Comparison of ENCODE assay signal across 1 cellular context in the genomic region with DNA sequence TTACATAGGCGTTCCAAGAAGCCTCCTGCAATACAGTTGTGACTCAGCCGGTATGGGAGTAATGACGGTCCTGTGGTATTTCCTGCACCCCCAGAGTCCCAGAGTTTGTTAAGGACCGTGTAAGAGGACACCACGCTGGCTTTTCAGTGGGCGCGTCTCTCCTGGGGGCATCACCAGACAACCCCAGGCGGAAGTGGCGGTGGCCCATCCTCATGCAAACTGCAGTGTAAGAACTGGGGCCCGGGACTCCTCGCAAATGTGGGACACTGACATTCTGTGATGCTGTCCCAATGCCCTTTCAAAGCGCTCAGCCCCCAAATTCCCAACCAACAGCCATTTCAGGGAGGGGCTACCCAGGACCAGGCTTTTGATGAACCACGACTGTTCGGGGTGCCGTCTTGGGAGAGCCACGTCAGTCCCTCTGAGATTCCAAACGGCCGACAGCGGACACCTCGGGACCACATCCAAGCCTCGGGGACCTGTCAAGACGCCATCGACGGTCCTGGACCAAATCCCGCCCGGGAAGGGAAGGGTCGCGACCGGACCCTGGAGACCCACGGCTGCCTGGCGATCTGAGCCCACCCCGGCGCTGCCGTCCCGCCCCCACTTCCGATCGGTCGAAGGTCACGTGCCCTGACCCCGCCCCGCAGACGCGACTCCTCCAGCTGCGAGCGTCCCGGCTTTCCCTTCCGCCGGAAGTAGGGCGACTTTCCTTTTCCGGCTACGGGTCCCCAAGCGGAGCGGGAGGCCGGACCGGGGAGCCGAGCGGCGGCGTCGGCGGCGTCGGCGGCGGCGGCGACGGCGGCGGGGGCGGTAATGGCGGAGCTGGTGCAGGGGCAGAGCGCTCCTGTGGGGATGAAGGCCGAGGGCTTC.
TF ChIP-seq lines count a peak whose summit lies in the region.

A gene with protein sequence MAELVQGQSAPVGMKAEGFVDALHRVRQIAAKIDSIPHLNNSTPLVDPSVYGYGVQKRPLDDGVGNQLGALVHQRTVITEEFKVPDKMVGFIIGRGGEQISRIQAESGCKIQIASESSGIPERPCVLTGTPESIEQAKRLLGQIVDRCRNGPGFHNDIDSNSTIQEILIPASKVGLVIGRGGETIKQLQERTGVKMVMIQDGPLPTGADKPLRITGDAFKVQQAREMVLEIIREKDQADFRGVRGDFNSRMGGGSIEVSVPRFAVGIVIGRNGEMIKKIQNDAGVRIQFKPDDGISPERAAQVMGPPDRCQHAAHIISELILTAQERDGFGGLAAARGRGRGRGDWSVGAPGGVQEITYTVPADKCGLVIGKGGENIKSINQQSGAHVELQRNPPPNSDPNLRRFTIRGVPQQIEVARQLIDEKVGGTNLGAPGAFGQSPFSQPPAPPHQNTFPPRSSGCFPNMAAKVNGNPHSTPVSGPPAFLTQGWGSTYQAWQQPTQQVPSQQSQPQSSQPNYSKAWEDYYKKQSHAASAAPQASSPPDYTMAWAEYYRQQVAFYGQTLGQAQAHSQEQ (plus strand): TSS at position 713 of the 873 bp plus-strand sequence. CDS start 104 bp downstream, at position 817.

TF ChIP-seq in HEK293, 187 proteins besides CTCF, POLR2A, EP300 and RAD21 (continued from another document and continues in another):
- TF ChIP-seq, protein P1, sequence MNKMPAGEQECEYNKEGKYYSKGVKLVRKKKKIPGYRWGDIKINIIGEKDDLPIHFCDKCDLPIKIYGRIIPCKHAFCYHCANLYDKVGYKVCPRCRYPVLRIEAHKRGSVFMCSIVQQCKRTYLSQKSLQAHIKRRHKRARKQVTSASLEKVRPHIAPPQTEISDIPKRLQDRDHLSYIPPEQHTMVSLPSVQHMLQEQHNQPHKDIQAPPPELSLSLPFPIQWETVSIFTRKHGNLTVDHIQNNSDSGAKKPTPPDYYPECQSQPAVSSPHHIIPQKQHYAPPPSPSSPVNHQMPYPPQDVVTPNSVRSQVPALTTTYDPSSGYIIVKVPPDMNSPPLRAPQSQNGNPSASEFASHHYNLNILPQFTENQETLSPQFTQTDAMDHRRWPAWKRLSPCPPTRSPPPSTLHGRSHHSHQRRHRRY (tag by site-specific recombination; IDR thresholded peaks at IDR 0.05): no peak
- TF ChIP-seq ZNF433 (tag by site-specific recombination; IDR thresholded peaks at IDR 0.05; ENCODE audit: low read depth) (no peak), ZNF169 (tag by site-specific recombination; IDR thresholded peaks at IDR 0.05) (no peak), ZFHX2 (tag by site-specific recombination; conservative IDR thresholded peaks at IDR 0.05) (peak; percentile 57), ZNF239 (tag by site-specific recombination; IDR thresholded peaks at IDR 0.05) (no peak), ZNF214 (tag by site-specific recombination; IDR thresholded peaks at IDR 0.05; ENCODE audit: borderline replicate concordance) (no peak), ZNF610 (tag by site-specific recombination; IDR thresholded peaks at IDR 0.05; ENCODE audit: borderline replicate concordance) (no peak), ZNF544 (tag by site-specific recombination; IDR thresholded peaks at IDR 0.05) (no peak), SETDB1 (IDR thresholded peaks at IDR 0.05; ENCODE audit: insufficient read length, low read length) (no peak), ZNF426 (tag by site-specific recombination; IDR thresholded peaks at IDR 0.05) (no peak), ZNF571 (tag by site-specific recombination; IDR thresholded peaks at IDR 0.05) (no peak), ZNF184 (tag by site-specific recombination; IDR thresholded peaks at IDR 0.05) (no peak), ZFP3 (tag by site-specific recombination; IDR thresholded peaks at IDR 0.05; ENCODE audit: low read depth) (no peak), ZNF660 (tag by site-specific recombination; IDR thresholded peaks at IDR 0.05) (peak; percentile 45; the same call in 1 of the 2 replicates), MYNN (tag by site-specific recombination; IDR thresholded peaks at IDR 0.05; ENCODE audit: borderline replicate concordance) (no peak), ZNF654 (tag by site-specific recombination; IDR thresholded peaks at IDR 0.05; ENCODE audit: low read depth) (no peak), ZSCAN30 (tag by site-specific recombination; IDR thresholded peaks at IDR 0.05) (no peak), TCF7L2 (IDR thresholded peaks at IDR 0.05; ENCODE audit: borderline replicate concordance, low read depth, low read length) (no peak), MEIS1 (CRISPR knock-in tag; IDR thresholded peaks at IDR 0.05; ENCODE audit: borderline replicate concordance) (no peak), SCRT1 (tag by site-specific recombination; IDR thresholded peaks at IDR 0.05; ENCODE audit: borderline replicate concordance) (no peak), ZNF132 (tag by site-specific recombination; IDR thresholded peaks at IDR 0.05; ENCODE audit: borderline replicate concordance) (no peak), SP7 (tag by site-specific recombination; IDR thresholded peaks at IDR 0.05) (peak; percentile 76; the same call in 1 of the 2 replicates), HOXD13 (CRISPR knock-in tag; IDR thresholded peaks at IDR 0.05; ENCODE audit: borderline replicate concordance) (0 out of 2 replicates have a peak, but pooled peaks have one; percentile 25), ZXDB (tag by site-specific recombination; IDR thresholded peaks at IDR 0.05) (peak; percentile 62), ZNF629 (tag by site-specific recombination; IDR thresholded peaks at IDR 0.05) (peak; percentile 54), ZEB2 (tag by site-specific recombination; IDR thresholded peaks at IDR 0.05) (no peak; the same call in 1 of the 2 replicates), SP3 (tag by site-specific recombination; IDR thresholded peaks at IDR 0.05) (peak; percentile 83)
- TF ChIP-seq, protein P2, sequence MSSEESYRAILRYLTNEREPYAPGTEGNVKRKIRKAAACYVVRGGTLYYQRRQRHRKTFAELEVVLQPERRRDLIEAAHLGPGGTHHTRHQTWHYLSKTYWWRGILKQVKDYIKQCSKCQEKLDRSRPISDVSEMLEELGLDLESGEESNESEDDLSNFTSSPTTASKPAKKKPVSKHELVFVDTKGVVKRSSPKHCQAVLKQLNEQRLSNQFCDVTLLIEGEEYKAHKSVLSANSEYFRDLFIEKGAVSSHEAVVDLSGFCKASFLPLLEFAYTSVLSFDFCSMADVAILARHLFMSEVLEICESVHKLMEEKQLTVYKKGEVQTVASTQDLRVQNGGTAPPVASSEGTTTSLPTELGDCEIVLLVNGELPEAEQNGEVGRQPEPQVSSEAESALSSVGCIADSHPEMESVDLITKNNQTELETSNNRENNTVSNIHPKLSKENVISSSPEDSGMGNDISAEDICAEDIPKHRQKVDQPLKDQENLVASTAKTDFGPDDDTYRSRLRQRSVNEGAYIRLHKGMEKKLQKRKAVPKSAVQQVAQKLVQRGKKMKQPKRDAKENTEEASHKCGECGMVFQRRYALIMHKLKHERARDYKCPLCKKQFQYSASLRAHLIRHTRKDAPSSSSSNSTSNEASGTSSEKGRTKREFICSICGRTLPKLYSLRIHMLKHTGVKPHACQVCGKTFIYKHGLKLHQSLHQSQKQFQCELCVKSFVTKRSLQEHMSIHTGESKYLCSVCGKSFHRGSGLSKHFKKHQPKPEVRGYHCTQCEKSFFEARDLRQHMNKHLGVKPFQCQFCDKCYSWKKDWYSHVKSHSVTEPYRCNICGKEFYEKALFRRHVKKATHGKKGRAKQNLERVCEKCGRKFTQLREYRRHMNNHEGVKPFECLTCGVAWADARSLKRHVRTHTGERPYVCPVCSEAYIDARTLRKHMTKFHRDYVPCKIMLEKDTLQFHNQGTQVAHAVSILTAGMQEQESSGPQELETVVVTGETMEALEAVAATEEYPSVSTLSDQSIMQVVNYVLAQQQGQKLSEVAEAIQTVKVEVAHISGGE (tag by site-specific recombination; conservative IDR thresholded peaks at IDR 0.05; ENCODE audit: low read depth): peak; percentile 96
- TF ChIP-seq, protein P3, sequence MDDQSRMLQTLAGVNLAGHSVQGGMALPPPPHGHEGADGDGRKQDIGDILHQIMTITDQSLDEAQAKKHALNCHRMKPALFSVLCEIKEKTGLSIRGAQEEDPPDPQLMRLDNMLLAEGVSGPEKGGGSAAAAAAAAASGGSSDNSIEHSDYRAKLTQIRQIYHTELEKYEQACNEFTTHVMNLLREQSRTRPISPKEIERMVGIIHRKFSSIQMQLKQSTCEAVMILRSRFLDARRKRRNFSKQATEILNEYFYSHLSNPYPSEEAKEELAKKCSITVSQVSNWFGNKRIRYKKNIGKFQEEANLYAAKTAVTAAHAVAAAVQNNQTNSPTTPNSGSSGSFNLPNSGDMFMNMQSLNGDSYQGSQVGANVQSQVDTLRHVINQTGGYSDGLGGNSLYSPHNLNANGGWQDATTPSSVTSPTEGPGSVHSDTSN (CRISPR knock-in tag; IDR thresholded peaks at IDR 0.05): peak; percentile 88
- TF ChIP-seq, protein P4, sequence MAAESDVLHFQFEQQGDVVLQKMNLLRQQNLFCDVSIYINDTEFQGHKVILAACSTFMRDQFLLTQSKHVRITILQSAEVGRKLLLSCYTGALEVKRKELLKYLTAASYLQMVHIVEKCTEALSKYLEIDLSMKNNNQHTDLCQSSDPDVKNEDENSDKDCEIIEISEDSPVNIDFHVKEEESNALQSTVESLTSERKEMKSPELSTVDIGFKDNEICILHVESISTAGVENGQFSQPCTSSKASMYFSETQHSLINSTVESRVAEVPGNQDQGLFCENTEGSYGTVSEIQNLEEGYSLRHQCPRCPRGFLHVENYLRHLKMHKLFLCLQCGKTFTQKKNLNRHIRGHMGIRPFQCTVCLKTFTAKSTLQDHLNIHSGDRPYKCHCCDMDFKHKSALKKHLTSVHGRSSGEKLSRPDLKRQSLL (tag by site-specific recombination; IDR thresholded peaks at IDR 0.05): no peak; the same call in 1 of the 2 replicates
- TF ChIP-seq, protein P5, sequence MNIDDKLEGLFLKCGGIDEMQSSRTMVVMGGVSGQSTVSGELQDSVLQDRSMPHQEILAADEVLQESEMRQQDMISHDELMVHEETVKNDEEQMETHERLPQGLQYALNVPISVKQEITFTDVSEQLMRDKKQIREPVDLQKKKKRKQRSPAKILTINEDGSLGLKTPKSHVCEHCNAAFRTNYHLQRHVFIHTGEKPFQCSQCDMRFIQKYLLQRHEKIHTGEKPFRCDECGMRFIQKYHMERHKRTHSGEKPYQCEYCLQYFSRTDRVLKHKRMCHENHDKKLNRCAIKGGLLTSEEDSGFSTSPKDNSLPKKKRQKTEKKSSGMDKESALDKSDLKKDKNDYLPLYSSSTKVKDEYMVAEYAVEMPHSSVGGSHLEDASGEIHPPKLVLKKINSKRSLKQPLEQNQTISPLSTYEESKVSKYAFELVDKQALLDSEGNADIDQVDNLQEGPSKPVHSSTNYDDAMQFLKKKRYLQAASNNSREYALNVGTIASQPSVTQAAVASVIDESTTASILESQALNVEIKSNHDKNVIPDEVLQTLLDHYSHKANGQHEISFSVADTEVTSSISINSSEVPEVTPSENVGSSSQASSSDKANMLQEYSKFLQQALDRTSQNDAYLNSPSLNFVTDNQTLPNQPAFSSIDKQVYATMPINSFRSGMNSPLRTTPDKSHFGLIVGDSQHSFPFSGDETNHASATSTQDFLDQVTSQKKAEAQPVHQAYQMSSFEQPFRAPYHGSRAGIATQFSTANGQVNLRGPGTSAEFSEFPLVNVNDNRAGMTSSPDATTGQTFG (tag by site-specific recombination; IDR thresholded peaks at IDR 0.05; ENCODE audit: borderline replicate concordance): no peak
- TF ChIP-seq, protein P6, sequence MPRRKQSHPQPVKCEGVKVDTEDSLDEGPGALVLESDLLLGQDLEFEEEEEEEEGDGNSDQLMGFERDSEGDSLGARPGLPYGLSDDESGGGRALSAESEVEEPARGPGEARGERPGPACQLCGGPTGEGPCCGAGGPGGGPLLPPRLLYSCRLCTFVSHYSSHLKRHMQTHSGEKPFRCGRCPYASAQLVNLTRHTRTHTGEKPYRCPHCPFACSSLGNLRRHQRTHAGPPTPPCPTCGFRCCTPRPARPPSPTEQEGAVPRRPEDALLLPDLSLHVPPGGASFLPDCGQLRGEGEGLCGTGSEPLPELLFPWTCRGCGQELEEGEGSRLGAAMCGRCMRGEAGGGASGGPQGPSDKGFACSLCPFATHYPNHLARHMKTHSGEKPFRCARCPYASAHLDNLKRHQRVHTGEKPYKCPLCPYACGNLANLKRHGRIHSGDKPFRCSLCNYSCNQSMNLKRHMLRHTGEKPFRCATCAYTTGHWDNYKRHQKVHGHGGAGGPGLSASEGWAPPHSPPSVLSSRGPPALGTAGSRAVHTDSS (tag by site-specific recombination; IDR thresholded peaks at IDR 0.05): no peak
- TF ChIP-seq, protein P7, sequence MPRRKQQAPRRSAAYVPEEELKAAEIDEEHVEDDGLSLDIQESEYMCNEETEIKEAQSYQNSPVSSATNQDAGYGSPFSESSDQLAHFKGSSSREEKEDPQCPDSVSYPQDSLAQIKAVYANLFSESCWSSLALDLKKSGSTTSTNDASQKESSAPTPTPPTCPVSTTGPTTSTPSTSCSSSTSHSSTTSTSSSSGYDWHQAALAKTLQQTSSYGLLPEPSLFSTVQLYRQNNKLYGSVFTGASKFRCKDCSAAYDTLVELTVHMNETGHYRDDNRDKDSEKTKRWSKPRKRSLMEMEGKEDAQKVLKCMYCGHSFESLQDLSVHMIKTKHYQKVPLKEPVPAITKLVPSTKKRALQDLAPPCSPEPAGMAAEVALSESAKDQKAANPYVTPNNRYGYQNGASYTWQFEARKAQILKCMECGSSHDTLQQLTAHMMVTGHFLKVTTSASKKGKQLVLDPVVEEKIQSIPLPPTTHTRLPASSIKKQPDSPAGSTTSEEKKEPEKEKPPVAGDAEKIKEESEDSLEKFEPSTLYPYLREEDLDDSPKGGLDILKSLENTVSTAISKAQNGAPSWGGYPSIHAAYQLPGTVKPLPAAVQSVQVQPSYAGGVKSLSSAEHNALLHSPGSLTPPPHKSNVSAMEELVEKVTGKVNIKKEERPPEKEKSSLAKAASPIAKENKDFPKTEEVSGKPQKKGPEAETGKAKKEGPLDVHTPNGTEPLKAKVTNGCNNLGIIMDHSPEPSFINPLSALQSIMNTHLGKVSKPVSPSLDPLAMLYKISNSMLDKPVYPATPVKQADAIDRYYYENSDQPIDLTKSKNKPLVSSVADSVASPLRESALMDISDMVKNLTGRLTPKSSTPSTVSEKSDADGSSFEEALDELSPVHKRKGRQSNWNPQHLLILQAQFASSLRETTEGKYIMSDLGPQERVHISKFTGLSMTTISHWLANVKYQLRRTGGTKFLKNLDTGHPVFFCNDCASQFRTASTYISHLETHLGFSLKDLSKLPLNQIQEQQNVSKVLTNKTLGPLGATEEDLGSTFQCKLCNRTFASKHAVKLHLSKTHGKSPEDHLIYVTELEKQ (tag by site-specific recombination; IDR thresholded peaks at IDR 0.05; ENCODE audit: borderline replicate concordance): no peak
- TF ChIP-seq, protein P8, sequence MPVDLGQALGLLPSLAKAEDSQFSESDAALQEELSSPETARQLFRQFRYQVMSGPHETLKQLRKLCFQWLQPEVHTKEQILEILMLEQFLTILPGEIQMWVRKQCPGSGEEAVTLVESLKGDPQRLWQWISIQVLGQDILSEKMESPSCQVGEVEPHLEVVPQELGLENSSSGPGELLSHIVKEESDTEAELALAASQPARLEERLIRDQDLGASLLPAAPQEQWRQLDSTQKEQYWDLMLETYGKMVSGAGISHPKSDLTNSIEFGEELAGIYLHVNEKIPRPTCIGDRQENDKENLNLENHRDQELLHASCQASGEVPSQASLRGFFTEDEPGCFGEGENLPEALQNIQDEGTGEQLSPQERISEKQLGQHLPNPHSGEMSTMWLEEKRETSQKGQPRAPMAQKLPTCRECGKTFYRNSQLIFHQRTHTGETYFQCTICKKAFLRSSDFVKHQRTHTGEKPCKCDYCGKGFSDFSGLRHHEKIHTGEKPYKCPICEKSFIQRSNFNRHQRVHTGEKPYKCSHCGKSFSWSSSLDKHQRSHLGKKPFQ (tag by site-specific recombination; IDR thresholded peaks at IDR 0.05): no peak
